Comparison of ENCODE assay signal across 17 cellular contexts in the genomic region with DNA sequence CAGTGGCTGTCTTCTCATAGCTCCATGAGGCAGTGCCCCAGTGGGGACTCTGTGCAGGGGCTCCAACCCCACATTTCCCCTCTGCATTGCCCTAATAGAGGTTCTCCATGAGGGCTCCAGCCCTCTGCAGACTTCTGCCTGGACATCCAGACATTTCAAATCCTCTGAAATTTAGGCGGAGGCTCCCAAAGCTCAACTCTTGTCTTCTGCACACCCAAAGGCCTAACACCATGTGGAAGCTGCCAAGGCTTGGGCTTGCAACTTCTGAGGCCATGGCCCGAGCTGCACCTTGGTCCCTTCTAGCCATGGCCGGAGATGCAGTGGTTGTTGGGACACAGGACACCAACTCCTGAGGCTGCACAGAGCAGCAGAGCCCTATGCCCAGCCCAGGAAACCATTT.
"Had no signal": no experiment of that assay in that cellular context is flagged by ENCODE, and none has a peak within 500 bp of the region (broad histone marks: within the 10 kb centered on the region; RNA-seq: fewer than 3 reads in every experiment).

No MANE protein-coding gene starts in this region.

- H3K4me1 ChIP-seq: sigmoid colon, thyroid gland, upper lobe of left lung, uterus had no signal

- H3K27ac ChIP-seq: dorsolateral prefrontal cortex, hepatocyte, neutrophil, sigmoid colon, skin epidermis, thyroid gland, upper lobe of left lung, uterus had no signal

- H3K4me3 ChIP-seq: dorsolateral prefrontal cortex, hepatocyte, sigmoid colon, skin epidermis, thyroid gland, upper lobe of left lung, uterus had no signal

- H3K4me2 ChIP-seq: hepatocyte had no signal

- H3K36me3 ChIP-seq: neutrophil, sigmoid colon, thyroid gland, upper lobe of left lung, uterus had no signal

- H2AFZ ChIP-seq: hepatocyte had no signal

- DNase-seq: cortex of kidney; dorsolateral prefrontal cortex; effector CD8-positive, alpha-beta T cell; foreskin melanocyte; left colon; mesendoderm; naive thymus-derived CD4-positive, alpha-beta T cell; posterior cingulate gyrus; sigmoid colon; stimulated activated CD4-positive, alpha-beta T cell treated with anti-CD3 and anti-CD28 coated beads, Interleukin-12 subunit alpha, Interleukin-12 subunit beta, amount 100 ng/mL, for 4 hours; stimulated activated naive CD4-positive, alpha-beta T cell treated with Interleukin-2 at 50 U/mL for 16 hours; thyroid gland; uterus had no signal

- H3K27me3 ChIP-seq: dorsolateral prefrontal cortex, hepatocyte, neutrophil, sigmoid colon, thyroid gland, upper lobe of left lung, uterus had no signal

- H3K9me3 ChIP-seq: neutrophil, thyroid gland, uterus had no signal

- H3K79me2 ChIP-seq: hepatocyte had no signal
